ENCODE assay signal across 18 cellular contexts in the genomic region with DNA sequence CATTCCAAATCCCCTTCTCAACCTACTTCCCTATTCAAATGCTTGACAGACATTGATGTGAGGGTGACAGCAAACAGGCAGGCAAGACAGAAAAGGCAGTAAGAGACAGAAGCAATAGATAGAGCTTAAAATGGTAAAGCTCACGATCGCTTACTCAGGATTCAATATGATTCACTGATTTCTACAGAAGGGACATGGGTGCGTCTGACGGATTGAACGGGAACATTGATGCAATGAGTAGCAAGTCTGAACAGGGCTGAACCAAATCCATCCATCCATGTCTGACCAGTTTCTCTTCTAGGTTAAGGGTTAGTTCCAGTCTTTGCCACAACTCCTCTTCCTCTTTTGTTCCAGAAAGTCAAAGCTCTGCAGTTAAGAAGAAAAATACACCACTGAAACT. TPM values are rescaled to one million over a fixed set of nuclear protein-coding genes. Genes with fewer than 3 reads are reported as not detected.
A peak's percentile ranks its signal among the peaks of the same experiment; 100 is the strongest.
DNase-seq lines count a peak whose midpoint lies in the region; TF ChIP-seq lines count a peak whose summit lies in the region.
"Had no signal": no experiment of that assay in that cellular context is flagged by ENCODE, and none has a peak within 500 bp of the region (broad histone marks: within the 10 kb centered on the region; RNA-seq: fewer than 3 reads in every experiment).

No MANE protein-coding gene starts in this region.

- H3K27me3 ChIP-seq in mammary epithelial cell (ENCODE audit: insufficient read depth, low read length): no peaks in the 10 kb centered on the region

- H4K20me1 ChIP-seq in mammary epithelial cell (ENCODE audit: insufficient read depth, low read length): no peaks in the 10 kb centered on the region

- BruUV-seq in mammary epithelial cell (replicated peaks; lab: Mats Ljungman, UMichigan): no TSS peak

- H3K4me1 ChIP-seq in mammary epithelial cell (ENCODE audit: insufficient read depth, low read length): no peaks in the 10 kb centered on the region
- H3K4me1 ChIP-seq: left ventricle myocardium inferior had no signal

- H3K79me2 ChIP-seq in mammary epithelial cell (ENCODE audit: insufficient read depth, low read length): no peaks in the 10 kb centered on the region

- TF ChIP-seq CTCF in GM12865 (IDR thresholded peaks at IDR 0.05; ENCODE audit: insufficient read depth, low read depth, low read length, missing control alignments): no peak
- TF ChIP-seq CTCF in mammary epithelial cell (conservative IDR thresholded peaks at IDR 0.05 in 1 of 2, IDR thresholded peaks at IDR 0.05 in 1 of 2; ENCODE audit: extremely low read depth in 1 of 2, insufficient read depth in 1 of 2, low read depth in 1 of 2, low read length in 2 of 2): no peak

- peak overlapping the region; percentile 62 for H3K4me2 ChIP-seq in mammary epithelial cell (ENCODE audit: insufficient read depth, low read depth, low read length)

- no peak overlapping the region for H3K9ac ChIP-seq in mammary epithelial cell (ENCODE audit: insufficient read depth, low read length)

- intact Hi-C loops in mammary epithelial cell (cut with micrococcal nuclease): no loop called here

- H2AFZ ChIP-seq in mammary epithelial cell (ENCODE audit: low read depth, low read length): peak overlapping the region; percentile 40

- CTCF ChIA-PET in mammary epithelial cell (lab: Charles Lee; ENCODE audit: low non-redundant PET): no interaction called here

- no peak overlapping the region for H3K4me3 ChIP-seq in GM12865 (ENCODE audit: low read depth, low read length)
- H3K4me3 ChIP-seq in mammary epithelial cell (replicated peaks in 1 of 3; ENCODE audit: insufficient read depth in 1 of 3, low read depth in 2 of 3, low read length in 3 of 3): no peak overlapping the region
- H3K4me3 ChIP-seq: left ventricle myocardium inferior had no signal

- 20% methylated on average over 5 of the region's 5 CpGs for WGBS in mammary epithelial cell (ENCODE audit: low coverage, missing lambda C conversion rate)

- H3K9me3 ChIP-seq in mammary epithelial cell (replicated peaks; ENCODE audit: insufficient read depth, low read length): peaks cover 5% of the 10 kb centered on the region
- H3K9me3 ChIP-seq: left ventricle myocardium inferior had no signal

- DNase-seq in GM12865 (ENCODE audit: low read depth) (peak; percentile 24), NOMO-1 (lab: John Stamatoyannopoulos, UW; ENCODE audit: unreplicated experiment in 2 of 2) (peak; percentile 68 to 88), mammary epithelial cell (peak; percentile 76), medulla oblongata (ENCODE audit: extremely low spot score) (peak; percentile 25), NCI-H2107 treated with DMSO at 0.1 percent for 48 hours (lab: John Stamatoyannopoulos, UW; ENCODE audit: unreplicated experiment) (no peak), dedifferentiated amniotic fluid mesenchymal stem cell (ENCODE audit: extremely low spot score) (no peak)
- no peak for DNase-seq in activated CD4-positive, CD25-positive, alpha-beta regulatory T cell (lab: John Stamatoyannopoulos, UW)
- no peak for DNase-seq in activated CD8-positive, alpha-beta memory T cell treated with anti-CD3 and anti-CD28 coated beads, Interleukin-2, amount 50 U/mL, for 48 hours
- DNase-seq: activated CD4-positive, alpha-beta T cell treated with anti-CD3 and anti-CD28 coated beads for 48 hours; activated CD8-positive, alpha-beta memory T cell treated with anti-CD3 and anti-CD28 coated beads, Interleukin-2, amount 10 ng/mL, durations not matched to agents 7 days and 5 days; CD8-positive, alpha-beta T cell; DMS79; erythroblast; left ventricle myocardium inferior; NCI-H1417 treated with DMSO at 0.1 percent for 48 hours; NCI-H774; substantia nigra had no signal

- no peak overlapping the region for H3K27ac ChIP-seq in mammary epithelial cell (ENCODE audit: insufficient read depth, low read depth, low read length)
- H3K27ac ChIP-seq: HL-60, left ventricle myocardium inferior had no signal

- dilution Hi-C loops in mammary epithelial cell (cut with HindIII; ENCODE audit: low sequenced_read_pairs): no loop called here

- H3K36me3 ChIP-seq in mammary epithelial cell (ENCODE audit: insufficient read depth, low read length): no peaks in the 10 kb centered on the region
- H3K36me3 ChIP-seq: left ventricle myocardium inferior had no signal

- in situ Hi-C loops in mammary epithelial cell (cut with MboI; ENCODE audit: low sequenced_read_pairs in 2 of 2): no loop called here

RNA-seq across cellular contexts. Expression of gene P2RY1, which starts 35.1 kb away (rescaled TPM):
- total RNA-seq in mammary epithelial cell: under 1 TPM in 1 of 2 donors, not detected in 1; under 0.01 TPM
- polyA plus RNA-seq in mammary epithelial cell: 0.12 TPM
- polyA minus RNA-seq in mammary epithelial cell: not detected

Comparison
In these comparisons a context has a peak if more than half of its experiments do, and no peak if none do; other contexts are left out.
1. DNase-seq: peak in GM12865 (single experiment), NOMO-1 (2 of 2), mammary epithelial cell (single experiment) and medulla oblongata (single experiment); none in NCI-H2107 treated with DMSO at 0.1 percent for 48 hours (single experiment), activated CD4-positive, CD25-positive, alpha-beta regulatory T cell (0 of 4), activated CD8-positive, alpha-beta memory T cell treated with anti-CD3 and anti-CD28 coated beads, Interleukin-2, amount 50 U/mL, for 48 hours (single experiment) and dedifferentiated amniotic fluid mesenchymal stem cell (single experiment).